ENCODE assay signal across 18 cellular contexts in the genomic region with DNA sequence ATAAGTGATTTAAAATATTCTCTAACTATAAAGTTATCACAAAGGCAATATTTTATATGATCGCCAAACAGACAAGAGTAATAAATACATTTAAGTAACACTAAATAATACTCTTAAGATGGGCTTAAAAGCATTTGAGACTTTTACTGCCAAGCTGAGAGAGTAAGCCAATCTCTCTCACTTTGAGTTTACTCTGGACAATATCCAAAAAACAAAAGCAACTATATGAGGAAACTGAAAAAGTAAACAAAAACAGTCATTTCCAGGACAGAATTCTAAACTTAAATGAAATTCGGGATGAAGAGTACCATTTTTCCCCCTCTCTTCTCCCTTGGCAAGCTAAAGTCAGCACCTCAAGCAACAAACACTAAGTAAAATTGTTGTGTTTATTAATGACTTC.
DNase-seq lines count a peak whose midpoint lies in the region; ATAC-seq, FAIRE-seq and TF ChIP-seq lines count a peak whose summit lies in the region.
"Had no signal": no experiment of that assay in that cellular context is flagged by ENCODE, and none has a peak within 500 bp of the region (broad histone marks: within the 10 kb centered on the region; RNA-seq: fewer than 3 reads in every experiment).

No MANE protein-coding gene starts in this region.

- intact Hi-C loops in PC-3 (cut with micrococcal nuclease) = no loop called here
- intact Hi-C loops in pancreas (cut with DNase I) = no loop called here
- intact Hi-C loops in sciatic nerve (cut with DNase I) = no loop called here

- H3K27me3 ChIP-seq in PC-3 (ENCODE audit: low read length) (no peaks in the 10 kb centered on the region), fibroblast of lung (ENCODE audit: control insufficient read depth, insufficient read depth, low read length) (no peaks in the 10 kb centered on the region), pancreas (no peaks in the 10 kb centered on the region)
- H3K27me3 ChIP-seq: sigmoid colon had no signal

- H3K4me3 ChIP-seq in PC-3 (ENCODE audit: low read length) (no peak overlapping the region), fibroblast of lung (replicated peaks in 1 of 4; ENCODE audit: control extremely low read depth in 1 of 4, insufficient read depth in 1 of 4, low read depth in 3 of 4, low read length in 4 of 4) (peak overlapping the region in 1 of 4 experiments; percentile 5), pancreas (no peak overlapping the region)
- H3K4me3 ChIP-seq: sigmoid colon had no signal

- FAIRE-seq in pancreas (lab: Jason Lieb, UNC) = no peak

- 29 to 33% methylated on average over 2 of the region's 2 CpGs for WGBS in pancreas, 2 donors

- CTCF ChIA-PET in PC-3 (lab: Charles Lee) = no interaction called here

- peak; percentile 7 for DNase-seq in GM03348 (ENCODE audit: low spot score)
- peak; percentile 55 for DNase-seq in PC-3
- DNase-seq in fibroblast of lung (ENCODE audit: low read depth in 2 of 2) = peak; percentile 19 to 54
- DNase-seq in pancreas = no peak
- no peak for DNase-seq in NCI-H1417 (lab: John Stamatoyannopoulos, UW)
- DNase-seq in sciatic nerve (ENCODE audit: low spot score) = no peak
- no peak for DNase-seq in SKM-1 (lab: John Stamatoyannopoulos, UW; ENCODE audit: unreplicated experiment)
- no peak for DNase-seq in ACHN
- DNase-seq: activated CD4-positive, alpha-beta T cell treated with anti-CD3 and anti-CD28 coated beads for 48 hours; activated T-cell treated with anti-CD3 and anti-CD28 coated beads, Interleukin-2, amount 50 U/mL, for 1 hour; CD8-positive, alpha-beta T cell; effector memory CD8-positive, alpha-beta T cell; GF-D8; left colon; NCI-H1417 treated with DMSO at 0.1 percent for 48 hours; NCI-H524; sigmoid colon; stimulated activated naive CD4-positive, alpha-beta T cell treated with Interleukin-2 at 50 U/mL for 16 hours had no signal

- H3K36me3 ChIP-seq in PC-3 (ENCODE audit: low read depth, low read length) = peaks cover 8% of the 10 kb centered on the region; the same call in 1 of the 2 replicates
- no peaks in the 10 kb centered on the region for H3K36me3 ChIP-seq in fibroblast of lung (ENCODE audit: control insufficient read depth, insufficient read depth, low read length)
- no peaks in the 10 kb centered on the region for H3K36me3 ChIP-seq in pancreas

- H3K4me1 ChIP-seq in PC-3 (ENCODE audit: insufficient read depth, low read length) (peaks cover 28% of the 10 kb centered on the region), fibroblast of lung (ENCODE audit: control insufficient read depth, extremely low read depth, insufficient read depth, low read length) (no peaks in the 10 kb centered on the region), pancreas (peaks cover 4 to 8% (median 7%) of the 10 kb centered on the region in 3 donors)
- H3K4me1 ChIP-seq: sigmoid colon had no signal

- no peaks in the 10 kb centered on the region for H3K79me2 ChIP-seq in PC-3 (ENCODE audit: low read length)
- H3K79me2 ChIP-seq in fibroblast of lung (ENCODE audit: control insufficient read depth, insufficient read depth, low read length) = no peaks in the 10 kb centered on the region

- H3K27ac ChIP-seq in PC-3 (ENCODE audit: low read length) (peak overlapping the region; percentile 8), fibroblast of lung (ENCODE audit: insufficient read depth, low read length) (peak overlapping the region; percentile 19), pancreas (no peak overlapping the region)
- H3K27ac ChIP-seq: sigmoid colon had no signal

- no peak overlapping the region for H3K9ac ChIP-seq in PC-3 (ENCODE audit: low read length)
- no peak overlapping the region for H3K9ac ChIP-seq in fibroblast of lung (ENCODE audit: insufficient read depth, low read length)

- POLR2A ChIA-PET in PC-3 (lab: Charles Lee; ENCODE audit: unreplicated experiment) = interaction anchor here (0.6 kb wide), 1 partner anchor 16 kb away, joined by 3 read pairs; no protein-coding TSS in a partner anchor

- in situ Hi-C loops in ACHN (cut with HindIII; ENCODE audit: low pct_ligation_motif_present, low pct_unique_long_range_greater_than_20kb, low sequenced_read_pairs) = no loop called here

- H4K20me1 ChIP-seq in PC-3 (ENCODE audit: low read length) (no peaks in the 10 kb centered on the region), fibroblast of lung (ENCODE audit: control insufficient read depth, extremely low read depth, insufficient read depth, low read length) (no peaks in the 10 kb centered on the region)

- H3K9me2 ChIP-seq in PC-3 (replicated peaks; ENCODE audit: low read length) = no peaks in the 10 kb centered on the region

- H3F3A ChIP-seq in PC-3 (ENCODE audit: low read length, unreplicated experiment) = peaks cover 8% of the 10 kb centered on the region

- H3K9me3 ChIP-seq in PC-3 (ENCODE audit: low read length) (no peaks in the 10 kb centered on the region), fibroblast of lung (ENCODE audit: control insufficient read depth, insufficient read depth, low read depth, low read length) (no peaks in the 10 kb centered on the region), pancreas (no peaks in the 10 kb centered on the region)
- H3K9me3 ChIP-seq: sigmoid colon had no signal

- H3K4me2 ChIP-seq in PC-3 (ENCODE audit: low read length) = peak overlapping the region; percentile 66
- peak overlapping the region; percentile 25 for H3K4me2 ChIP-seq in fibroblast of lung (ENCODE audit: extremely low read depth, insufficient read depth, low read length)

- TF ChIP-seq CTCF in PC-3 (conservative IDR thresholded peaks at IDR 0.05; ENCODE audit: low read depth, low read length) (no peak), fibroblast of lung (conservative IDR thresholded peaks at IDR 0.05 in 1 of 2, IDR thresholded peaks at IDR 0.05 in 1 of 2; ENCODE audit: low read depth in 1 of 2, low read length in 2 of 2) (no peak), pancreas (IDR thresholded peaks at IDR 0.05) (no peak)

- H2AFZ ChIP-seq in PC-3 (ENCODE audit: low read length) (no peak overlapping the region), fibroblast of lung (ENCODE audit: low read length) (no peak overlapping the region)

- ATAC-seq in PC-3 (peak; percentile 32), pancreas (peak in 3 of 4 donors; percentile 46 to 57 (median 53)), sciatic nerve (no peak)
- ATAC-seq: CD8-positive, alpha-beta T cell; effector memory CD8-positive, alpha-beta T cell; left colon had no signal

- no TSS peak for BruUV-seq in PC-3 (replicated peaks; lab: Mats Ljungman, UMichigan)

Comparison
In these comparisons a context has a peak if more than half of its experiments do, and no peak if none do; other contexts are left out.
1. DNase-seq: peak in GM03348 (single experiment), PC-3 (single experiment) and fibroblast of lung (2 of 2); none in pancreas (0 of 6), NCI-H1417 (0 of 3), sciatic nerve (single experiment), SKM-1 (single experiment) and ACHN (single experiment).
2. H3K27ac ChIP-seq: peak in PC-3 (single experiment) and fibroblast of lung (single experiment); none in pancreas (0 of 4).